Comparison of ENCODE assay signal across 14 cellular contexts in the genomic region with DNA sequence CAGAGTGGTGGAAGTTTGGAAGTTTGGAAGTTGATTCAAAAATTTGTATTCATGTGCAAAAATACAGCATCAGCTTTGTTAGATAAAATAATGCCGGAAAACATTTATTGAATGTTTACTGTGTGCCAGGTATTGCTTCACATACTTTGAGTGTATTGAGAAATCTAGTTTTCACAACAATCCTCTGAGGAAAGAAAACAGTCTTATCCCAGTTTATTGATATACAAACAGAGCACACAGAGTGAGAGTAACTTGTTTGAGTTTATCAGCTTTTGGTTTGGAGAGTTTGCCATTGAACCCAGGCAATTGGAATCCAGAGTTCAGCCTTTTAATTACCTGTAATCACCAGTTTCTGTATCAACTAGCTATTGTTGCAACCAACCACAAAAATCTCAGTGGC.
A peak's percentile ranks its signal among the peaks of the same experiment; 100 is the strongest.
DNase-seq lines count a peak whose midpoint lies in the region; ATAC-seq and TF ChIP-seq lines count a peak whose summit lies in the region.
"Had no signal": no experiment of that assay in that cellular context is flagged by ENCODE, and none has a peak within 500 bp of the region (broad histone marks: within the 10 kb centered on the region; RNA-seq: fewer than 3 reads in every experiment).

No MANE protein-coding gene starts in this region.

- DNase-seq in adipocyte (ENCODE audit: low read depth) = peak; percentile 66
- peak; percentile 40 for DNase-seq in fibroblast of pulmonary artery (ENCODE audit: low read depth)
- DNase-seq in mucosa of descending colon = no peak
- no peak for DNase-seq in chondrocyte (ENCODE audit: low spot score)
- DNase-seq in NCI-H2227 treated with DMSO at 0.1 percent for 48 hours (lab: John Stamatoyannopoulos, UW) = no peak
- DNase-seq in Right ventricle myocardium inferior (ENCODE audit: missing footprints) = no peak
- no peak for DNase-seq in WERI-Rb-1
- DNase-seq: COR-L47, HCEC 1CT, KG1, NCI-H1048, NCI-H1694 treated with DMSO at 0.1 percent for 48 hours, NCI-H446 had no signal

- no peaks in the 10 kb centered on the region for H3K4me1 Mint-ChIP-seq in chondrocyte (ENCODE audit: low read depth)

- H3K4me3 Mint-ChIP-seq in chondrocyte (ENCODE audit: unreplicated experiment) = no peak overlapping the region

- no peaks in the 10 kb centered on the region for H3K36me3 Mint-ChIP-seq in chondrocyte (ENCODE audit: low read depth)

- H3K4me3 ChIP-seq in adipocyte (ENCODE audit: low read length) = peak overlapping the region; percentile 1
- no peak overlapping the region for H3K4me3 ChIP-seq in fibroblast of pulmonary artery (replicated peaks; ENCODE audit: low read depth, low read length)
- no peak overlapping the region for H3K4me3 ChIP-seq in mucosa of descending colon
- H3K4me3 ChIP-seq in WERI-Rb-1 (ENCODE audit: low read depth, low read length) = no peak overlapping the region
- H3K4me3 ChIP-seq: BLaER1 treated with 17β-estradiol and CSF1 and Interleukin-3, amounts not matched to agents 10 nM and 100 nM had no signal

- H3K4me1 ChIP-seq in adipocyte (ENCODE audit: control insufficient read depth, insufficient read depth, low read length) (peaks cover 20% of the 10 kb centered on the region), mucosa of descending colon (ENCODE audit: low read depth) (peaks cover 4% of the 10 kb centered on the region)

- H3K9ac ChIP-seq in adipocyte (ENCODE audit: low read length) = no peak overlapping the region
- H3K9ac ChIP-seq: BLaER1 treated with 17β-estradiol and CSF1 and Interleukin-3, amounts not matched to agents 10 nM and 100 nM had no signal

- H3K36me3 ChIP-seq in adipocyte (ENCODE audit: control insufficient read depth, insufficient read depth, low read length, severe bottlenecking) (no peaks in the 10 kb centered on the region), mucosa of descending colon (ENCODE audit: low read depth) (no peaks in the 10 kb centered on the region), WERI-Rb-1 (no peaks in the 10 kb centered on the region)
- H3K36me3 ChIP-seq: BLaER1 treated with 17β-estradiol and CSF1 and Interleukin-3, amounts not matched to agents 10 nM and 100 nM had no signal

- peaks cover 6% of the 10 kb centered on the region for H3K27me3 ChIP-seq in adipocyte (replicated peaks; ENCODE audit: control insufficient read depth, insufficient read depth, low read length)
- H3K27me3 ChIP-seq in WERI-Rb-1 (ENCODE audit: insufficient read depth, low read depth, severe bottlenecking) = peaks cover 14% of the 10 kb centered on the region
- H3K27me3 ChIP-seq: BLaER1 treated with 17β-estradiol and CSF1 and Interleukin-3, amounts not matched to agents 10 nM and 100 nM had no signal

- peak; percentile 51 for ATAC-seq in mucosa of descending colon
- ATAC-seq in Right ventricle myocardium inferior = no peak

- TF ChIP-seq CTCF in fibroblast of pulmonary artery (IDR thresholded peaks at IDR 0.05; ENCODE audit: low read length, missing control alignments) = no peak
- no peak for TF ChIP-seq CTCF in mucosa of descending colon (IDR thresholded peaks at IDR 0.05)
- no peak for TF ChIP-seq CTCF in chondrocyte (IDR thresholded peaks at IDR 0.05)
- TF ChIP-seq CTCF in WERI-Rb-1 (IDR thresholded peaks at IDR 0.05; ENCODE audit: low read depth, low read length) = no peak

- H3K9me3 ChIP-seq in adipocyte (ENCODE audit: control insufficient read depth, low read length) (no peaks in the 10 kb centered on the region), mucosa of descending colon (no peaks in the 10 kb centered on the region), WERI-Rb-1 (ENCODE audit: severe bottlenecking) (no peaks in the 10 kb centered on the region)

- peaks cover 4% of the 10 kb centered on the region for H3K27me3 Mint-ChIP-seq in chondrocyte (ENCODE audit: low read depth)

- no peak overlapping the region for H3K27ac ChIP-seq in WERI-Rb-1
- H3K27ac ChIP-seq: BLaER1 treated with 17β-estradiol and CSF1 and Interleukin-3, amounts not matched to agents 10 nM and 100 nM had no signal

- intact Hi-C loops in mucosa of descending colon (cut with DNase I, micrococcal nuclease) (no loop called here), Right ventricle myocardium inferior (cut with DNase I) (no loop called here)

- H3K27ac Mint-ChIP-seq in chondrocyte (ENCODE audit: unreplicated experiment) = no peak overlapping the region

- H3K9me3 Mint-ChIP-seq in chondrocyte (ENCODE audit: low read depth) = peaks cover under 1% of the 10 kb centered on the region

Comparison
In these comparisons a context has a peak if more than half of its experiments do, and no peak if none do; other contexts are left out.
1. DNase-seq: peak in adipocyte (single experiment) and fibroblast of pulmonary artery (single experiment); none in mucosa of descending colon (0 of 3), chondrocyte (single experiment), NCI-H2227 treated with DMSO at 0.1 percent for 48 hours (single experiment), Right ventricle myocardium inferior (single experiment) and WERI-Rb-1 (single experiment).